In the genomic region with DNA sequence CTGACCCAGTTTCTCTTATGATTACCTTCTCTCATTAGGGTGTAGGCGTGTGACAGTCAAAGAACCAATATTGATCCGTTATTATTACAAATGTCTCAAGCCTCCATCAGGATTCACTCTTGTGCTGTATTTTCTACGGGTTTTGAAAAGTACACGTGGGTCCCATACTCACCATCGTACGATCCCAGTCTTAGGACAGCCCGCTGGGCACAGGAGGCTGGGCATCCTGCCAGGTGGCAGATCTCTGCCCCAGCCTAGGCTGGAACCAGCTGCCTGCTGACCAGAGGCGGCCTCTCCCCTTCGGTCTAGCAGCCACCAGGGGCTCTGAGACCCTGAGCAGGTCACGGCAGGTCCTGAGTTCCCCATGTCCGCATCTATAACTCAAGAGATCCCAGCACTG, we compare ENCODE assay signal across 22 cellular contexts. TPM values are rescaled to one million over a fixed set of nuclear protein-coding genes. Genes with fewer than 3 reads are reported as not detected.
DNase-seq lines count a peak whose midpoint lies in the region; ATAC-seq and TF ChIP-seq lines count a peak whose summit lies in the region.
"Had no signal": no experiment of that assay in that cellular context is flagged by ENCODE, and none has a peak within 500 bp of the region (broad histone marks: within the 10 kb centered on the region; RNA-seq: fewer than 3 reads in every experiment).

No MANE protein-coding gene starts in this region.

- H3K79me2 ChIP-seq in hepatocyte = peaks cover 21% of the 10 kb centered on the region

- TF ChIP-seq CTCF in CD8-positive, alpha-beta T cell (IDR thresholded peaks at IDR 0.05) = no peak
- TF ChIP-seq CTCF in osteocyte (IDR thresholded peaks at IDR 0.05) = no peak
- TF ChIP-seq CTCF in hepatocyte (IDR thresholded peaks at IDR 0.05; ENCODE audit: poor library complexity) = no peak

- H4K20me1 ChIP-seq in hepatocyte (ENCODE audit: insufficient read depth, poor library complexity, severe bottlenecking) = peaks cover 4% of the 10 kb centered on the region

- no peak for ATAC-seq in CD8-positive, alpha-beta T cell
- ATAC-seq in T-helper 17 cell (no peak), GM21360 (IDR thresholded peaks at IDR 0.05; ENCODE audit: unreplicated experiment) (no peak)
- ATAC-seq: foreskin keratinocyte, K562 had no signal

- 81% methylated on average over 11 of the region's 11 CpGs for WGBS in hepatocyte (ENCODE audit: low lambda C conversion rate, missing lambda C conversion rate)

- no peaks in the 10 kb centered on the region for H3K36me3 ChIP-seq in CD8-positive, alpha-beta T cell (ENCODE audit: insufficient read depth, low read length)
- H3K36me3 ChIP-seq in hepatocyte (replicated peaks; ENCODE audit: insufficient read depth, low read depth) = no peaks in the 10 kb centered on the region
- H3K36me3 ChIP-seq: prostate gland, upper lobe of left lung had no signal

- H3K36me3 Mint-ChIP-seq in CD8-positive, alpha-beta T cell = no peaks in the 10 kb centered on the region
- H3K36me3 Mint-ChIP-seq in T-helper 17 cell (ENCODE audit: low read depth) (no peaks in the 10 kb centered on the region), immature natural killer cell (peaks cover 3 to 5% (median 5%) of the 10 kb centered on the region in 3 donors), osteocyte (ENCODE audit: unreplicated experiment) (peaks cover 3% of the 10 kb centered on the region)

- H3K27ac Mint-ChIP-seq in CD8-positive, alpha-beta T cell = no peak overlapping the region
- H3K27ac Mint-ChIP-seq in T-helper 17 cell = peak overlapping the region; percentile 16
- peak overlapping the region in 4 of 6 donors; percentile 16 to 71 (median 32) for H3K27ac Mint-ChIP-seq in immature natural killer cell
- peak overlapping the region; percentile 4 for H3K27ac Mint-ChIP-seq in osteocyte (ENCODE audit: unreplicated experiment)

- no peak overlapping the region for H3K4me2 ChIP-seq in hepatocyte

- H3K4me1 ChIP-seq in CD8-positive, alpha-beta T cell (ENCODE audit: insufficient read depth, low read length) = peaks cover 21% of the 10 kb centered on the region
- peaks cover 16% of the 10 kb centered on the region for H3K4me1 ChIP-seq in hepatocyte (ENCODE audit: insufficient read depth)
- H3K4me1 ChIP-seq: foreskin keratinocyte had no signal

- H3K27me3 ChIP-seq in CD8-positive, alpha-beta T cell (ENCODE audit: insufficient read depth, low read length) = no peaks in the 10 kb centered on the region
- peaks cover 15% of the 10 kb centered on the region for H3K27me3 ChIP-seq in hepatocyte

- peak overlapping the region; percentile 39 for H3K4me3 Mint-ChIP-seq in CD8-positive, alpha-beta T cell
- H3K4me3 Mint-ChIP-seq in T-helper 17 cell (peak overlapping the region; percentile 25), immature natural killer cell (peak overlapping the region in 4 of 5 donors; percentile 43 to 66 (median 60)), osteocyte (ENCODE audit: unreplicated experiment) (peak overlapping the region; percentile 40)

- H3K27ac ChIP-seq in CD8-positive, alpha-beta T cell (ENCODE audit: low read depth, low read length) = no peak overlapping the region
- H3K27ac ChIP-seq in hepatocyte = no peak overlapping the region
- H3K27ac ChIP-seq: dorsolateral prefrontal cortex, foreskin keratinocyte, GM23248, prostate gland, upper lobe of left lung had no signal

- H3K9me3 ChIP-seq in CD8-positive, alpha-beta T cell (ENCODE audit: low read length) = no peaks in the 10 kb centered on the region
- no peaks in the 10 kb centered on the region for H3K9me3 ChIP-seq in T-helper 17 cell (ENCODE audit: control insufficient read depth, low read length, poor library complexity, severe bottlenecking)
- no peaks in the 10 kb centered on the region for H3K9me3 ChIP-seq in hepatocyte (ENCODE audit: low read depth)
- H3K9me3 ChIP-seq: prostate gland, upper lobe of left lung had no signal

- DNase-seq in CD8-positive, alpha-beta T cell = no peak
- DNase-seq in T-helper 17 cell = no peak
- DNase-seq in immature natural killer cell = no peak
- no peak for DNase-seq in osteocyte (ENCODE audit: extremely low spot score, unreplicated experiment)
- DNase-seq in hepatocyte (ENCODE audit: low spot score) = no peak
- DNase-seq in putamen (ENCODE audit: low spot score) = no peak
- DNase-seq: activated CD4-positive, alpha-beta T cell treated with anti-CD3 and anti-CD28 coated beads for 48 hours; activated effector memory CD4-positive, alpha-beta T cell treated with Interleukin-2 at 50 U/mL for 16 hours; Calu3; dorsolateral prefrontal cortex; foreskin keratinocyte; GM23248; hypothalamus; islet precursor cell; MM.1S; NCI-H1694 treated with DMSO at 0.1 percent for 48 hours; NCI-H774; stimulated activated CD4-positive, alpha-beta T cell treated with anti-CD3 and anti-CD28 coated beads, Interleukin-1b, Interleukin-23, amount 100 ng/mL, for 48 hours had no signal

- no peak overlapping the region for H2AFZ ChIP-seq in hepatocyte
- H2AFZ ChIP-seq: GM23248 had no signal

- no peak overlapping the region for H3K4me3 ChIP-seq in CD8-positive, alpha-beta T cell (ENCODE audit: low read depth, low read length)
- no peak overlapping the region for H3K4me3 ChIP-seq in hepatocyte
- H3K4me3 ChIP-seq: dorsolateral prefrontal cortex, GM23248, K562, prostate gland, upper lobe of left lung had no signal

- intact Hi-C loops in CD8-positive, alpha-beta T cell (cut with DNase I, micrococcal nuclease) = no loop called here

- POLR2A ChIA-PET in CD8-positive, alpha-beta T cell (lab: Charles Lee) = interaction anchor here (0.8 kb wide), 1 partner anchor 98 kb away, joined by 3 read pairs; no protein-coding TSS in a partner anchor

- H3K4me1 Mint-ChIP-seq in CD8-positive, alpha-beta T cell (ENCODE audit: low read depth) = peaks cover 9% of the 10 kb centered on the region
- H3K4me1 Mint-ChIP-seq in T-helper 17 cell (peaks cover 4% of the 10 kb centered on the region), immature natural killer cell (peaks cover 10 to 17% of the 10 kb centered on the region in 2 donors), osteocyte (ENCODE audit: unreplicated experiment) (peaks cover 21% of the 10 kb centered on the region)

- H3K9me3 Mint-ChIP-seq in CD8-positive, alpha-beta T cell = no peaks in the 10 kb centered on the region
- H3K9me3 Mint-ChIP-seq in immature natural killer cell (peaks cover 0 to 5% (median 0%) of the 10 kb centered on the region in 6 donors), osteocyte (ENCODE audit: unreplicated experiment) (no peaks in the 10 kb centered on the region)

- no peaks in the 10 kb centered on the region for H3K9me2 ChIP-seq in hepatocyte (replicated peaks; ENCODE audit: insufficient read depth)

- peaks cover 8% of the 10 kb centered on the region for H3K27me3 Mint-ChIP-seq in CD8-positive, alpha-beta T cell (ENCODE audit: low read depth)
- H3K27me3 Mint-ChIP-seq in T-helper 17 cell (no peaks in the 10 kb centered on the region), immature natural killer cell (ENCODE audit: low read depth in 3 of 3) (peaks cover 18 to 35% (median 23%) of the 10 kb centered on the region in 3 donors), osteocyte (ENCODE audit: unreplicated experiment) (no peaks in the 10 kb centered on the region)

- CTCF ChIA-PET in CD8-positive, alpha-beta T cell (lab: Charles Lee) = interaction anchor here (1.4 kb wide), 1 partner anchor 125 kb away, joined by 4 read pairs; no protein-coding TSS in a partner anchor

RNA-seq across cellular contexts. Expression of gene METRNL, which starts 2.0 kb away (rescaled TPM):
- 100 to 1,000 TPM; 153 to 158 TPM for total RNA-seq in CD8-positive, alpha-beta T cell
- total RNA-seq in T-helper 17 cell = 10 to 100 TPM; 24.0 to 26.2 TPM
- polyA plus RNA-seq in immature natural killer cell = 10 to 100 TPM; 13.6 to 72.3 (median 49.2) TPM
- total RNA-seq in osteocyte = 214 and 217 TPM in 2 replicates
- total RNA-seq in hepatocyte = 65.3 and 97.2 TPM in 2 replicates
- 151 and 164 TPM in 2 replicates for polyA plus RNA-seq in hepatocyte
